21 cellular contexts compared by ENCODE assay signal in the genomic region with DNA sequence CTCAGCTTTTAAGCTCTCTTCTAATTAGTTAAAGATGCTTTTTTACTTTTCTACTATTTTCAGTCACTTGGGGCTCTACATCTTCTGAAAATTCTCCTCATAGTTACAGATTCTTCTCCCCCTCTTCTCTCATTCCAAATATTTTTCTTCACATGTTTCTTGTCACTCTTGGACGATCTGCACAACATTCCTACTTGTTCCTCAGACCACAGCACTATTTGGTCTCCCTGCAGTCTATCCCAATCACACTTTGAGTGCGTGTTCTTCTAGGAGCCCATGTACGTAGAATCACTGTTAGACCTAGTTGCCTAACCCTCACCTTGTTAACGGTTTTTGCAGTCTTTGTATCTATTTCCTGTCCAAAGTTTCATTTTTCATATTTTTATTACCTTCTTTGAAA.
DNase-seq lines count a peak whose midpoint lies in the region; ATAC-seq and TF ChIP-seq lines count a peak whose summit lies in the region.
"Had no signal": no experiment of that assay in that cellular context is flagged by ENCODE, and none has a peak within 500 bp of the region (broad histone marks: within the 10 kb centered on the region; RNA-seq: fewer than 3 reads in every experiment).

No MANE protein-coding gene starts in this region.

- H3K27me3 Mint-ChIP-seq in brain (no peaks in the 10 kb centered on the region), immature natural killer cell (ENCODE audit: low read depth in 3 of 3) (peaks cover 0 to 2% (median 1%) of the 10 kb centered on the region in 3 donors), osteocyte (ENCODE audit: unreplicated experiment) (no peaks in the 10 kb centered on the region)
- H3K27me3 Mint-ChIP-seq: CD8-positive, alpha-beta memory T cell had no signal

- no peaks in the 10 kb centered on the region for H3F3A ChIP-seq in Loucy (ENCODE audit: low read depth)

- no peak for ATAC-seq in HG03135 (IDR thresholded peaks at IDR 0.05; ENCODE audit: unreplicated experiment)

- no peaks in the 10 kb centered on the region for H3K27me3 ChIP-seq in Loucy (ENCODE audit: insufficient read depth, low read length, poor library complexity, severe bottlenecking)
- H3K27me3 ChIP-seq: BE2C, MG63 had no signal

- no peaks in the 10 kb centered on the region for H3K9me2 ChIP-seq in Loucy (replicated peaks; ENCODE audit: low read depth, low read length)

- no peaks in the 10 kb centered on the region for H3K9me3 ChIP-seq in Loucy (ENCODE audit: insufficient read depth, low read depth, low read length)
- H3K9me3 ChIP-seq: BE2C, MG63 had no signal

- H3K79me2 ChIP-seq in Loucy (ENCODE audit: insufficient read depth, low read length), result no peaks in the 10 kb centered on the region

- H2AFZ ChIP-seq in Loucy (ENCODE audit: low read length), result peak overlapping the region; percentile 18; the same call in 1 of the 2 replicates

- no peak overlapping the region for H3K4me2 ChIP-seq in Loucy (ENCODE audit: low read depth, low read length, poor library complexity, severe bottlenecking)

- peak overlapping the region in 3 of 5 experiments; percentile 0 to 26 (median 25) for H3K27ac Mint-ChIP-seq in brain
- peak overlapping the region; percentile 0 to 81 (median 42) for H3K27ac Mint-ChIP-seq in immature natural killer cell
- H3K27ac Mint-ChIP-seq in osteocyte (ENCODE audit: unreplicated experiment), result peak overlapping the region; percentile 19
- H3K27ac Mint-ChIP-seq: CD14-positive monocyte had no signal

- H3K9ac ChIP-seq in Loucy (ENCODE audit: low read depth, low read length, poor library complexity, severe bottlenecking), result no peak overlapping the region

- peaks cover 20% of the 10 kb centered on the region for H3K4me1 ChIP-seq in Loucy (ENCODE audit: insufficient read depth, low read length, poor library complexity, severe bottlenecking)

- peak overlapping the region in 1 of 5 experiments; percentile 15 for H3K4me3 Mint-ChIP-seq in brain
- H3K4me3 Mint-ChIP-seq in immature natural killer cell, result peak overlapping the region; percentile 42 to 66 (median 59)
- H3K4me3 Mint-ChIP-seq in osteocyte (ENCODE audit: unreplicated experiment), result no peak overlapping the region
- H3K4me3 Mint-ChIP-seq: CD14-positive monocyte had no signal

- H3K36me3 Mint-ChIP-seq in brain, result no peaks in the 10 kb centered on the region
- peaks cover 0 to 3% (median 0%) of the 10 kb centered on the region in 3 donors for H3K36me3 Mint-ChIP-seq in immature natural killer cell
- no peaks in the 10 kb centered on the region for H3K36me3 Mint-ChIP-seq in osteocyte (ENCODE audit: unreplicated experiment)
- H3K36me3 Mint-ChIP-seq: CD14-positive monocyte; CD8-positive, alpha-beta memory T cell had no signal

- H3K4me1 Mint-ChIP-seq in brain, result peaks cover 22% of the 10 kb centered on the region
- H3K4me1 Mint-ChIP-seq in immature natural killer cell, result peaks cover 28 to 33% of the 10 kb centered on the region in 2 donors
- H3K4me1 Mint-ChIP-seq in osteocyte (ENCODE audit: unreplicated experiment), result peaks cover 22% of the 10 kb centered on the region
- H3K4me1 Mint-ChIP-seq: CD14-positive monocyte had no signal

- H3K9me3 Mint-ChIP-seq in brain (peaks cover 0 to 5% (median 3%) of the 10 kb centered on the region in 5 experiments), immature natural killer cell (no peaks in the 10 kb centered on the region), osteocyte (ENCODE audit: unreplicated experiment) (no peaks in the 10 kb centered on the region)

- H3K4me3 ChIP-seq in Loucy (ENCODE audit: low read length, poor library complexity, severe bottlenecking), result no peak overlapping the region
- H3K4me3 ChIP-seq: MG63 had no signal

- H3K36me3 ChIP-seq in Loucy (ENCODE audit: insufficient read depth, low read length), result no peaks in the 10 kb centered on the region
- H3K36me3 ChIP-seq: BE2C, MG63 had no signal

- DNase-seq in immature natural killer cell (peak in 1 of 3 donors; percentile 4), osteocyte (ENCODE audit: extremely low spot score, unreplicated experiment) (no peak), foreskin melanocyte (no peak), NCI-H1105 treated with DMSO at 0.1 percent for 48 hours (lab: John Stamatoyannopoulos, UW) (no peak)
- DNase-seq: BE2C; CD8-positive, alpha-beta memory T cell; DMS 273 treated with DMSO at 0.1 percent for 48 hours; DMS79 treated with DMSO at 0.1 percent for 48 hours; GF-D8; KBM-7; MG63; NCI-H1694 treated with DMSO at 0.1 percent for 48 hours; NCI-H2171; NCI-H226; NCI-H510A; SHP77; SW 1271 had no signal

- no peaks in the 10 kb centered on the region for H4K20me1 ChIP-seq in Loucy (ENCODE audit: insufficient read depth, low read length, poor library complexity, severe bottlenecking)

- TF ChIP-seq CTCF in Loucy (conservative IDR thresholded peaks at IDR 0.05; ENCODE audit: low read length), result no peak
- TF ChIP-seq CTCF in brain (conservative IDR thresholded peaks at IDR 0.05), result no peak
- no peak for TF ChIP-seq CTCF in osteocyte (IDR thresholded peaks at IDR 0.05)
